Comparison of ENCODE assay signal across 8 cellular contexts in genomic region chr9:6007770-6008168, GRCh38. TPM values are rescaled to one million over a fixed set of nuclear protein-coding genes. Genes with fewer than 3 reads are reported as not detected.
DNase-seq lines count a peak whose midpoint lies in the region; TF ChIP-seq lines count a peak whose summit lies in the region.

No MANE protein-coding gene starts in this region.

- H2BK20ac ChIP-seq in H9 (ENCODE audit: low read depth, low read length, poor library complexity, severe bottlenecking) = no peak overlapping the region

- no peaks in the 10 kb centered on the region for H3K36me3 ChIP-seq in MM.1S (replicated peaks; ENCODE audit: insufficient read depth, low read length)
- no peaks in the 10 kb centered on the region for H3K36me3 ChIP-seq in iPS DF 6.9 (ENCODE audit: control insufficient read depth, insufficient read depth, low read length)
- peaks cover 13% of the 10 kb centered on the region for H3K36me3 ChIP-seq in skeletal muscle satellite cell (ENCODE audit: insufficient read depth, low read length)

- no peak overlapping the region for H3K18ac ChIP-seq in H9 (ENCODE audit: insufficient read length, low read depth, low read length)

- WGBS in H9 (ENCODE audit: extremely low coverage, insufficient read length, low lambda C conversion rate) = no CpG with 5 or more reads among the region's 54 CpGs
- no CpG with 5 or more reads among the region's 54 CpGs for WGBS in iPS DF 6.9 (ENCODE audit: insufficient coverage, insufficient read length)

- no peak overlapping the region for H2BK12ac ChIP-seq in H9 (ENCODE audit: insufficient read length, low read depth, low read length)

- H3K9me2 ChIP-seq in MM.1S (replicated peaks; ENCODE audit: insufficient read depth, low read length) = no peaks in the 10 kb centered on the region

- no peak overlapping the region for H2BK15ac ChIP-seq in H9 (ENCODE audit: low read depth, low read length)

- peaks cover 2% of the 10 kb centered on the region for H3K79me1 ChIP-seq in H9 (ENCODE audit: insufficient read depth, low read depth, low read length, poor library complexity, severe bottlenecking)

- H3K23me2 ChIP-seq in H9 (ENCODE audit: insufficient read length, low read depth, low read length, poor library complexity, severe bottlenecking) = peaks cover 6% of the 10 kb centered on the region

- H3K27me3 Mint-ChIP-seq in H9 (ENCODE audit: low read depth) = no peaks in the 10 kb centered on the region

- POLR2A ChIA-PET in GM10248 (lab: Yijun Ruan, JAX) = interaction anchor here (0.5 to 1.2 kb wide), 5 partner anchors 9 to 750 kb away, joined by 3 to 6 read pairs (median 3); partner anchors contain the start of gene KDM4C

- no peak overlapping the region for H3K56ac ChIP-seq in H9 (ENCODE audit: insufficient read length, low read depth, low read length)

- H4K20me1 ChIP-seq in H9 (ENCODE audit: control insufficient read depth, insufficient read depth, insufficient read length) = no peaks in the 10 kb centered on the region
- H4K20me1 ChIP-seq in MM.1S (ENCODE audit: insufficient read depth, low read length) = no peaks in the 10 kb centered on the region; the same call in 1 of the 2 replicates

- H3K79me2 ChIP-seq in H9 (ENCODE audit: insufficient read depth, low read length) = no peaks in the 10 kb centered on the region; the same call in 1 of the 2 replicates
- peaks cover 86% of the 10 kb centered on the region for H3K79me2 ChIP-seq in MM.1S (ENCODE audit: low read length)

- no peak overlapping the region; a peak in 1 of 7 replicates for H3K27ac Mint-ChIP-seq in H9

- H3K4me1 ChIP-seq in H9 (ENCODE audit: insufficient read depth, low read length) (no peaks in the 10 kb centered on the region), MM.1S (ENCODE audit: low read length) (peaks cover 6% of the 10 kb centered on the region), iPS DF 6.9 (ENCODE audit: control insufficient read depth, insufficient read depth, low read length) (no peaks in the 10 kb centered on the region), skeletal muscle satellite cell (ENCODE audit: control insufficient read depth, insufficient read depth, low read length) (peaks cover 22% of the 10 kb centered on the region)

- H3K36me3 Mint-ChIP-seq in H9 (ENCODE audit: insufficient read depth in 1 of 3, low read depth in 3 of 3) = peaks cover 9 to 15% (median 11%) of the 10 kb centered on the region in 3 experiments; a peak in 6 of 7 replicates

- no peak overlapping the region for H2AK5ac ChIP-seq in H9 (ENCODE audit: insufficient read length, low read length)

- no peak overlapping the region for H3K4ac ChIP-seq in H9 (ENCODE audit: low read depth, low read length)

- DNase-seq in GM10248 (ENCODE audit: extremely low spot score) (peak; percentile 72), H9 (peak; percentile 86), MM.1S (peak; percentile 66), T-helper 22 cell (ENCODE audit: low read depth) (peak; percentile 75), astrocyte of the hippocampus (ENCODE audit: low read depth, low spot score) (peak; percentile 90), iPS DF 6.9 (ENCODE audit: low read depth, low spot score) (no peak), OCI-M2 (lab: John Stamatoyannopoulos, UW; ENCODE audit: unreplicated experiment) (no peak)

- H3K27me3 ChIP-seq in H9 (ENCODE audit: insufficient read depth, low read length) = no peaks in the 10 kb centered on the region
- no peaks in the 10 kb centered on the region for H3K27me3 ChIP-seq in MM.1S (replicated peaks; ENCODE audit: insufficient read depth, low read length)
- no peaks in the 10 kb centered on the region for H3K27me3 ChIP-seq in iPS DF 6.9 (ENCODE audit: control insufficient read depth, insufficient read depth, low read length)
- no peaks in the 10 kb centered on the region for H3K27me3 ChIP-seq in skeletal muscle satellite cell (ENCODE audit: control insufficient read depth, insufficient read depth, low read length)

- H3K9ac ChIP-seq in H9 (ENCODE audit: extremely low read depth, insufficient read length, low read length) (peak overlapping the region; percentile 57), MM.1S (ENCODE audit: low read length) (peak overlapping the region; percentile 79), skeletal muscle satellite cell (ENCODE audit: low read depth, low read length) (peak overlapping the region; percentile 86)

- no peak overlapping the region for H3T11ph ChIP-seq in H9 (ENCODE audit: low read length)

- no peak overlapping the region for H4K8ac ChIP-seq in H9 (replicated peaks; ENCODE audit: insufficient read length, low read depth, low read length)

- no peak overlapping the region for H4K91ac ChIP-seq in H9 (ENCODE audit: insufficient read length, low read depth, low read length)

- no peaks in the 10 kb centered on the region for H3K9me3 ChIP-seq in H9 (ENCODE audit: control insufficient read depth, low read depth, low read length)
- no peaks in the 10 kb centered on the region for H3K9me3 ChIP-seq in MM.1S (replicated peaks; ENCODE audit: insufficient read depth, low read length)
- H3K9me3 ChIP-seq in iPS DF 6.9 (ENCODE audit: control insufficient read depth, insufficient read depth, low read length) = no peaks in the 10 kb centered on the region
- no peaks in the 10 kb centered on the region for H3K9me3 ChIP-seq in skeletal muscle satellite cell (replicated peaks; ENCODE audit: low read length)

- H3K9me3 Mint-ChIP-seq in H9 = no peaks in the 10 kb centered on the region

- TF ChIP-seq CTCF in GM10248 (IDR thresholded peaks at IDR 0.05; ENCODE audit: control extremely low read depth, extremely low read depth, low read depth, missing control alignments) (no peak), H9 (conservative IDR thresholded peaks at IDR 0.05) (no peak), MM.1S (IDR thresholded peaks at IDR 0.05; ENCODE audit: low read length) (no peak)

- peaks cover 15% of the 10 kb centered on the region for H3F3A ChIP-seq in MM.1S (ENCODE audit: insufficient read depth, low read length)

- CTCF ChIA-PET in GM10248 (lab: Yijun Ruan, JAX) = interaction anchor here (0.9 to 4.5 kb wide), 8 partner anchors 9 to 121 kb away, joined by 3 to 34 read pairs (median 4); no protein-coding TSS in a partner anchor

- H3K4me3 ChIP-seq in MM.1S (ENCODE audit: low read length) (peak overlapping the region; percentile 94), iPS DF 6.9 (ENCODE audit: low read length) (peak overlapping the region; percentile 94), skeletal muscle satellite cell (ENCODE audit: low read length) (peak overlapping the region; percentile 74)

- H3K4me3 Mint-ChIP-seq in H9 = peak overlapping the region; percentile 88 to 97

- H2BK5ac ChIP-seq in H9 (ENCODE audit: insufficient read length, low read length) = no peak overlapping the region

- H3K4me2 ChIP-seq in H9 (ENCODE audit: insufficient read depth, insufficient read length, low read length) = peak overlapping the region; percentile 72
- peak overlapping the region; percentile 91 for H3K4me2 ChIP-seq in MM.1S (ENCODE audit: low read depth, low read length)
- peak overlapping the region; percentile 92 for H3K4me2 ChIP-seq in skeletal muscle satellite cell (ENCODE audit: low read length)

- H3K27ac ChIP-seq in H9 (ENCODE audit: insufficient read length, low read depth, low read length) (no peak overlapping the region), MM.1S (ENCODE audit: low read length) (peak overlapping the region; percentile 71; the same call in 1 of the 2 replicates), iPS DF 6.9 (ENCODE audit: low read length) (no peak overlapping the region)

- no peak overlapping the region for H2BK120ac ChIP-seq in H9 (ENCODE audit: low read depth, low read length, poor library complexity, severe bottlenecking)

- no peak overlapping the region for H3K14ac ChIP-seq in H9 (ENCODE audit: insufficient read depth, low read length)

- peaks cover 17 to 20% of the 10 kb centered on the region in 2 experiments for H3K4me1 Mint-ChIP-seq in H9

- H2AFZ ChIP-seq in H9 (ENCODE audit: low read length) = no peak overlapping the region
- H2AFZ ChIP-seq in MM.1S (ENCODE audit: low read length) = peak overlapping the region; percentile 74

- H4K5ac ChIP-seq in H9 (ENCODE audit: insufficient read length, low read depth, low read length) = no peak overlapping the region

- no peak overlapping the region for H3K23ac ChIP-seq in H9 (ENCODE audit: insufficient read length, low read depth, low read length)

RNA-seq across cellular contexts. Expression of gene RANBP6, which starts 7.7 kb away (rescaled TPM):
- total RNA-seq in H9 (2021) = 19.0 and 19.1 TPM in 2 replicates
- total RNA-seq in skeletal muscle satellite cell (2012; rRNA removed) = 26.4 and 31.2 TPM in 2 replicates

Comparison
In these comparisons a context has a peak if more than half of its experiments do, and no peak if none do; other contexts are left out.
1. DNase-seq: peak in GM10248 (single experiment), H9 (single experiment), MM.1S (single experiment), T-helper 22 cell (single experiment) and astrocyte of the hippocampus (single experiment); none in iPS DF 6.9 (single experiment) and OCI-M2 (single experiment).
2. Peak in every context shown above with its lines, with median percentiles within 50 percentile points of each other: H3K4me2 ChIP-seq, H3K9ac ChIP-seq and H3K4me3 ChIP-seq.